8 cellular contexts compared by ENCODE assay signal in the genomic region with DNA sequence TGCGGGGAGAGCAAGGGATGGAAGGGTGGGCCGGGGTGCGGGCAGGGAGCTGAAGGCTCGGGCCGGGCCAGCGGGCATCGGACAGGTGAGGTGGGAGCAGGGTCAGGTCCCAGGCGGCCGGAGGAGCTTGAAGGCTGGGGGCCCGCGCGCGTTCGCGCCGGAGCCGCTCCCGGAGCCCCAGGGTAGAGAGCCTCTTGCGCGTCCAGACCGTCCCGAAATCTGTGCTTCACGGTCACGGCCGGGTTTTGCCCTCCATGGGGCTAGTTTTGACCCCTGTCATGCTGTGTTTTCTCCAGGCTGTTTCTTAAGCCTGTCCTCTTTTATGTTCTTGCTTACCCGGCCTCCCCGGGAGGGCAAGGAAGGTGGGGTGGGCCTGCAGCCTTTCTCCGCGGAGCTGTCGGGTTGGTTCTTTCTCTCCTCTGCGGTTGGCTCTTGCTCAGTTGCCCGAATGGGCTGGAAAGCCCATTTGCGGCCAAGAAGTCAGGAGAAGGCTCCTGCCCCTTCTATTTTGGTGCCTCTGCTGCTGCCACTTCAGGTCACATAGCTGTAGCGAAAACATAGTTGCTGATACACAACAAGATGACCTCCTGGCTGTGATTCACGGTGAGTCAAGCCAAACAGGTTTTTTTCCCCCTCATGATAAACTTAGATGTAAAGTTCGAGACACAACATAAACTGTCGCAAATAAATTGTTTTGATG. TPM values are rescaled to one million over a fixed set of nuclear protein-coding genes. Genes with fewer than 3 reads are reported as not detected.
DNase-seq lines count a peak whose midpoint lies in the region; ATAC-seq and TF ChIP-seq lines count a peak whose summit lies in the region.

No MANE protein-coding gene starts in this region.

- DNase-seq in SW480 (ENCODE audit: low spot score), result peak; percentile 36
- DNase-seq in colonic mucosa, result peak; percentile 39
- DNase-seq in left lung, result peak; percentile 41 to 88
- DNase-seq in stomach, result peak; percentile 26
- no peak for DNase-seq in dedifferentiated amniotic fluid mesenchymal stem cell (ENCODE audit: extremely low spot score)

- TF ChIP-seq POLR2A in stomach (IDR thresholded peaks at IDR 0.05), result no peak

- H3K9me3 ChIP-seq in BLaER1 treated with 17β-estradiol and CSF1 and Interleukin-3, amounts not matched to agents 10 nM and 100 nM (replicated peaks in 1 of 11), result no peaks in the 10 kb centered on the region
- H3K9me3 ChIP-seq in colonic mucosa, result no peaks in the 10 kb centered on the region
- H3K9me3 ChIP-seq in left lung, result no peaks in the 10 kb centered on the region
- H3K9me3 ChIP-seq in stomach, result no peaks in the 10 kb centered on the region

- no peak for TF ChIP-seq EP300 in stomach (IDR thresholded peaks at IDR 0.05)

- no peak for TF ChIP-seq CTCF in colonic mucosa (IDR thresholded peaks at IDR 0.05)
- TF ChIP-seq CTCF in left lung (IDR thresholded peaks at IDR 0.05), result no peak
- no peak for TF ChIP-seq CTCF in stomach (IDR thresholded peaks at IDR 0.05)

- ATAC-seq in GM19043 (IDR thresholded peaks at IDR 0.05; ENCODE audit: low read depth, unreplicated experiment), result peak; percentile 26
- peak; percentile 51 for ATAC-seq in HG03175 (IDR thresholded peaks at IDR 0.05; ENCODE audit: unreplicated experiment)
- ATAC-seq in left lung, result peak; percentile 77

- 2 to 5% (median 2%) methylated on average over 20 to 37 of the region's 37 CpGs for WGBS in stomach, 5 donors

- H3K27ac ChIP-seq in BLaER1 treated with 17β-estradiol and CSF1 and Interleukin-3, amounts not matched to agents 10 nM and 100 nM, result peak overlapping the region; percentile 83 to 94 (median 88)
- H3K27ac ChIP-seq in colonic mucosa (peak overlapping the region; percentile 83), left lung (peak overlapping the region; percentile 81 to 91), stomach (peak overlapping the region; percentile 78 to 92 (median 88))

- peak overlapping the region; percentile 75 to 96 (median 84) for H3K4me2 ChIP-seq in BLaER1 treated with 17β-estradiol and CSF1 and Interleukin-3, amounts not matched to agents 10 nM and 100 nM

- H3K4me1 ChIP-seq in BLaER1 treated with 17β-estradiol and CSF1 and Interleukin-3, amounts not matched to agents 10 nM and 100 nM, result peaks cover 14 to 77% (median 27%) of the 10 kb centered on the region in 10 experiments
- peaks cover 3% of the 10 kb centered on the region for H3K4me1 ChIP-seq in colonic mucosa
- peaks cover 0 to 47% of the 10 kb centered on the region in 2 donors for H3K4me1 ChIP-seq in left lung
- peaks cover 8 to 49% (median 20%) of the 10 kb centered on the region in 4 donors for H3K4me1 ChIP-seq in stomach

- H3K9ac ChIP-seq in BLaER1 treated with 17β-estradiol and CSF1 and Interleukin-3, amounts not matched to agents 10 nM and 100 nM, result peak overlapping the region; percentile 90 to 98 (median 93)
- H3K9ac ChIP-seq in colonic mucosa (ENCODE audit: low read depth in 2 of 2, low read length in 2 of 2), result peak overlapping the region; percentile 78 to 85

- H3K36me3 ChIP-seq in BLaER1 treated with 17β-estradiol and CSF1 and Interleukin-3, amounts not matched to agents 10 nM and 100 nM, result peaks cover 0 to 25% (median 4%) of the 10 kb centered on the region in 11 experiments; a peak in 6 of 22 replicates
- H3K36me3 ChIP-seq in colonic mucosa, result no peaks in the 10 kb centered on the region
- H3K36me3 ChIP-seq in left lung, result no peaks in the 10 kb centered on the region
- no peaks in the 10 kb centered on the region for H3K36me3 ChIP-seq in stomach

- intact Hi-C loops in colonic mucosa (cut with DNase I), result loop anchor here (10.0 kb wide), 1 partner anchor 49 kb away; the partner anchor contains the start of gene TFAM
- intact Hi-C loops in left lung (cut with DNase I), result loop anchor here in 1 of 2 donors (10.0 kb wide), 1 partner anchor 49 kb away; the partner anchor contains the start of gene TFAM
- intact Hi-C loops in stomach (cut with DNase I; ENCODE audit: low total_unique reads), result no loop called here

- H3K27me3 ChIP-seq in BLaER1 treated with 17β-estradiol and CSF1 and Interleukin-3, amounts not matched to agents 10 nM and 100 nM, result no peaks in the 10 kb centered on the region
- H3K27me3 ChIP-seq in colonic mucosa (no peaks in the 10 kb centered on the region), left lung (no peaks in the 10 kb centered on the region), stomach (no peaks in the 10 kb centered on the region)

- H4K20me1 ChIP-seq in BLaER1 treated with 17β-estradiol and CSF1 and Interleukin-3, amounts not matched to agents 10 nM and 100 nM, result peaks cover 21 to 55% (median 50%) of the 10 kb centered on the region in 11 experiments; a peak in 19 of 22 replicates

- peak overlapping the region; percentile 87 to 99 (median 97) for H3K4me3 ChIP-seq in BLaER1 treated with 17β-estradiol and CSF1 and Interleukin-3, amounts not matched to agents 10 nM and 100 nM
- H3K4me3 ChIP-seq in colonic mucosa, result peak overlapping the region; percentile 90
- H3K4me3 ChIP-seq in left lung, result peak overlapping the region; percentile 86 to 89
- H3K4me3 ChIP-seq in stomach, result peak overlapping the region; percentile 79 to 99 (median 98)

RNA-seq across cellular contexts. Expression of gene UBE2D1, which starts 0.7 kb away (rescaled TPM):
- total RNA-seq in colonic mucosa, result 10 to 100 TPM; 14.6 to 18.4 TPM
- 10 to 100 TPM; 20.6 to 33.6 TPM for total RNA-seq in left lung
- 10 to 100 TPM in 2 of 5 donors, 1 to 10 TPM in 3; 7.0 to 16.5 (median 9.6) TPM for total RNA-seq in stomach
- polyA plus RNA-seq in stomach, result 1 to 10 TPM; 6.9 to 9.5 (median 7.3) TPM

RNA-seq across cellular contexts. Expression of gene TFAM, which starts 49.8 kb away (rescaled TPM):
- 10 to 100 TPM; 52.6 to 63.1 TPM for total RNA-seq in colonic mucosa
- 10 to 100 TPM; 27.6 to 33.6 TPM for total RNA-seq in left lung
- 10 to 100 TPM; 15.4 to 39.7 (median 26.3) TPM for total RNA-seq in stomach
- 10 to 100 TPM in 1 of 3 donors, 1 to 10 TPM in 2; 4.9 to 12.5 (median 7.5) TPM for polyA plus RNA-seq in stomach

Comparison
In these comparisons a context has a peak if more than half of its experiments do, and no peak if none do; other contexts are left out.
1. ATAC-seq: peak in every context shown above with its lines; median percentile 77 in left lung; 51 in HG03175; 26 in GM19043.